ENCODE assay signal across 11 cellular contexts in the genomic region with DNA sequence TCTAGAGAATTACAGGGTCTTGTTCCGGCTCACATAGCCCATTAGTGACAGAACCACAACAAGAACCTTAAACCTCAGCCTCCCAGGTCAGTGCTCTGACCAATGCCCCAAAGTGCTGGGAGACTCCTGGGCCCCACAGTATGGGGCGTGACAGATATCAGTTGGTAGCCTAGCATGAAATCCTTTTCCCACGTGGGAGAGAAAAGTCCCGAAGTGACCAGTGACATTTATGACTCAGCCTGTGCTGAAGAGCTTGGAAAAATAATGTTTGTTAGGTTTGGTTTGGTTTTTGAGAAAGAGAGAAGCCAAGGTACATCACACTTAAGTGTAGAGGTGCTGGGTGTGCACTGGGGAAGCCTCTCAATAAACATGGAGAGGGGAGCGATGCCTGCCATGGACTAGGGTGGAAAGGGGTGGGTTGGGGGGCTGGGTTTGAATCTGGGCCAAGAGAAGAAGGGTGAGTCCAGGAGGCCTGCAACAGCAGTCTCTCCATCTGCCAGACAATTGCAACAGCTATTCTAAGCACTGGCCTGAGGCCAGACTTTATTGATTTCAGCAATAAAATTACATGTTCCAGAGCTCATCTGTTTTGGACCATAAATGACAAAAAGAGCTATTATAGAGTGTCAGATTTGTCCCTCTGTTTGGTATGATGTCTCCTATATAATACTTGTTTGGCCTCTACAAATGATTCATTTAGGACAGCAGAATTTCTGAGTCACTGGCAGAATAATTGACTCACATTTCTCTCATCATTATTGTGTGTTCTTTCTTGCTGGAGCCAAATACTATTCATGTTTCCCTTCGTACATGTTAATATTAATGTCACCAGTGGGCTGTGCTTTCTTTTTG. TPM values are rescaled to one million over a fixed set of nuclear protein-coding genes. Genes with fewer than 3 reads are reported as not detected.
DNase-seq lines count a peak whose midpoint lies in the region; ATAC-seq lines count a peak whose summit lies in the region.
"Had no signal": no experiment of that assay in that cellular context is flagged by ENCODE, and none has a peak within 500 bp of the region (broad histone marks: within the 10 kb centered on the region; RNA-seq: fewer than 3 reads in every experiment).

No MANE protein-coding gene starts in this region.

- DNase-seq in EH (ENCODE audit: low read depth) (peak; percentile 74), NCI-H345 treated with DMSO at 0.1 percent for 48 hours (lab: John Stamatoyannopoulos, UW; ENCODE audit: unreplicated experiment) (peak; percentile 65), renal cortical epithelial cell (ENCODE audit: low read depth) (peak; percentile 86), cortex of kidney (lab: John Stamatoyannopoulos, UW) (no peak), HuH-7.5 (ENCODE audit: low spot score) (no peak), SK-N-DZ (ENCODE audit: low spot score) (no peak)
- DNase-seq: activated naive CD4-positive, alpha-beta T cell; Karpas-422; naive B cell had no signal

- H3K9me3 ChIP-seq in endocrine pancreas (ENCODE audit: control insufficient read depth, low read length), result no peaks in the 10 kb centered on the region

- H3K9ac ChIP-seq in endocrine pancreas (ENCODE audit: control insufficient read depth, insufficient read depth, low read length), result peak overlapping the region; percentile 34

- no peak for ATAC-seq in GM21529 (IDR thresholded peaks at IDR 0.05; ENCODE audit: unreplicated experiment)

- H3K36me3 ChIP-seq in endocrine pancreas (ENCODE audit: control insufficient read depth, insufficient read depth, low read length), result no peaks in the 10 kb centered on the region

- no peak overlapping the region for H3K4me3 ChIP-seq in endocrine pancreas (ENCODE audit: control insufficient read depth, insufficient read depth, low read length)

- no peaks in the 10 kb centered on the region for H3K27me3 ChIP-seq in endocrine pancreas (ENCODE audit: control insufficient read depth, insufficient read depth, low read length)

- peaks cover 17% of the 10 kb centered on the region for H3K4me1 ChIP-seq in endocrine pancreas (ENCODE audit: control insufficient read depth, insufficient read depth, low read length)

RNA-seq across cellular contexts. Expression of a gene that starts 43.4 kb away (rescaled TPM):
- under 0.01 and 11.7 TPM in 2 replicates for total RNA-seq in renal cortical epithelial cell
- polyA plus RNA-seq in SK-N-DZ (2014; cell fraction: cytosol; rRNA removed), result 0.30 TPM in 1 of 2 replicates, not detected in the other
- 0.20 TPM in 1 of 2 replicates, not detected in the other for polyA plus RNA-seq in SK-N-DZ (2014; cell fraction: nucleus; rRNA removed)

RNA-seq across cellular contexts. Expression of a gene that starts 50.0 kb away (rescaled TPM):
- 58.5 and 117 TPM in 2 replicates for total RNA-seq in renal cortical epithelial cell
- polyA plus RNA-seq in SK-N-DZ (2014; cell fraction: cytosol; rRNA removed), result 11.1 and 13.0 TPM in 2 replicates
- 32.0 and 57.0 TPM in 2 replicates for polyA plus RNA-seq in SK-N-DZ (2014; cell fraction: nucleus; rRNA removed)

RNA-seq across cellular contexts. Expression of a gene that starts 54.9 kb away (rescaled TPM):
- total RNA-seq in renal cortical epithelial cell, result 0.17 and 0.70 TPM in 2 replicates
- polyA plus RNA-seq in SK-N-DZ (2014; cell fraction: cytosol; rRNA removed), result 0.38 TPM in 1 of 2 replicates, not detected in the other
- 0.88 TPM in 1 of 2 replicates, not detected in the other for polyA plus RNA-seq in SK-N-DZ (2014; cell fraction: nucleus; rRNA removed)

Comparison
In these comparisons a context has a peak if more than half of its experiments do, and no peak if none do; other contexts are left out.
1. DNase-seq: peak in EH (single experiment), NCI-H345 treated with DMSO at 0.1 percent for 48 hours (single experiment) and renal cortical epithelial cell (single experiment); none in cortex of kidney (single experiment), HuH-7.5 (single experiment) and SK-N-DZ (single experiment).